31 cellular contexts compared by ENCODE assay signal in the genomic region with DNA sequence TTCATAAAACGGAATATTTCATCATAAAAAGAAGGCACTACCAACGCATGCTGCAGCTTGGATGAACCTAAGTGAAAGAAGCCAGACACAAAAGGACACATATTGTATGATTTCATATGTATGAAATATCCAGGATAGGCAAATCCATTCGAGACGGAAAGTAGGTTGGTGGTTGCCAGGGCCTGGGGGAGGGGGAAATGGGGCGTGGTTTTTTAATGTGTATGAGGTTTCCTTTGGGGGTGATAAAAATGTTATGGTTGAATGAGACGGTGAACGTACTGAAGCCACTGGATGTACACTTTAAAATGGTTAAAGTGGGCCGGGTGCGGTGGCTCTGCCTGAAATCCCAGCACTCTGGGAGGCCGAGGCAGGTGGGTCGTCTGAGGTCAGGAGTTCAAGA. TPM values are rescaled to one million over a fixed set of nuclear protein-coding genes. Genes with fewer than 3 reads are reported as not detected.
DNase-seq lines count a peak whose midpoint lies in the region; ATAC-seq lines count a peak whose summit lies in the region.
"Had no signal": no experiment of that assay in that cellular context is flagged by ENCODE, and none has a peak within 500 bp of the region (broad histone marks: within the 10 kb centered on the region; RNA-seq: fewer than 3 reads in every experiment).

No MANE protein-coding gene starts in this region.

- intact Hi-C loops in Right ventricle myocardium superior (cut with DNase I) = no loop called here

- no peak overlapping the region for H3K27ac ChIP-seq in CD8-positive, alpha-beta memory T cell (ENCODE audit: low read depth, low read length)
- H3K27ac ChIP-seq: left lung, neural progenitor cell, right atrium auricular region, tibial nerve had no signal

- POLR2A ChIA-PET in CD8-positive, alpha-beta memory T cell (lab: Charles Lee) = no interaction called here

- H3K9me3 ChIP-seq in CD8-positive, alpha-beta memory T cell (ENCODE audit: low read length) = no peaks in the 10 kb centered on the region
- H3K9me3 ChIP-seq: left lung, MG63, right atrium auricular region, tibial nerve had no signal

- no peaks in the 10 kb centered on the region for H3K27me3 ChIP-seq in CD8-positive, alpha-beta memory T cell (ENCODE audit: insufficient read depth, low read length, poor library complexity, severe bottlenecking)
- H3K27me3 ChIP-seq: left lung, MG63, neural progenitor cell, right atrium auricular region, tibial nerve had no signal

- H3K9me3 Mint-ChIP-seq in CD8-positive, alpha-beta memory T cell = peaks cover 0 to 3% (median 0%) of the 10 kb centered on the region in 5 donors
- no peaks in the 10 kb centered on the region for H3K9me3 Mint-ChIP-seq in activated naive CD8-positive, alpha-beta T cell treated with anti-CD3 and anti-CD28 coated beads, Interleukin-2, amount 50 U/mL, for 24 hours
- H3K9me3 Mint-ChIP-seq in stimulated activated memory B cell treated with anti-CD40 and anti-IgM and Interleukin-4, amounts not matched to agents 10 μg/mL and 1 μg/mL and 100 μg/mL, for 72 hours = no peaks in the 10 kb centered on the region
- H3K9me3 Mint-ChIP-seq: CD14-positive monocyte, neural progenitor cell had no signal

- no peaks in the 10 kb centered on the region for H3K27me3 Mint-ChIP-seq in CD8-positive, alpha-beta memory T cell
- peaks cover 9% of the 10 kb centered on the region for H3K27me3 Mint-ChIP-seq in activated naive CD8-positive, alpha-beta T cell treated with anti-CD3 and anti-CD28 coated beads, Interleukin-2, amount 50 U/mL, for 24 hours
- peaks cover 23% of the 10 kb centered on the region for H3K27me3 Mint-ChIP-seq in stimulated activated memory B cell treated with anti-CD40 and anti-IgM and Interleukin-4, amounts not matched to agents 10 μg/mL and 1 μg/mL and 100 μg/mL, for 72 hours

- no peak for ATAC-seq in activated naive CD8-positive, alpha-beta T cell treated with anti-CD3 and anti-CD28 coated beads, Interleukin-2, amount 50 U/mL, for 24 hours
- no peak for ATAC-seq in stimulated activated memory B cell treated with anti-CD40 and anti-IgM and Interleukin-4, amounts not matched to agents 10 μg/mL and 1 μg/mL and 100 μg/mL, for 72 hours
- no peak for ATAC-seq in GM21529 (IDR thresholded peaks at IDR 0.05; ENCODE audit: unreplicated experiment)
- ATAC-seq in Right ventricle myocardium superior (ENCODE audit: poor library complexity) = no peak
- ATAC-seq: activated CD4-positive, CD25-positive, alpha-beta regulatory T cell treated with anti-CD3 and anti-CD28 coated beads, Interleukin-2, amount 50 U/mL, for 24 hours; left lung had no signal

- DNase-seq in CD8-positive, alpha-beta memory T cell = no peak
- DNase-seq in NCI-H526 (lab: John Stamatoyannopoulos, UW) (peak; percentile 51), HK-2 (ENCODE audit: unreplicated experiment) (no peak), Right ventricle myocardium superior (no peak)
- no peak for DNase-seq in activated naive CD8-positive, alpha-beta T cell treated with anti-CD3 and anti-CD28 coated beads, Interleukin-2, amount 50 U/mL, for 24 hours
- DNase-seq: activated CD4-positive, alpha-beta T cell treated with anti-CD3 and anti-CD28 coated beads, Interleukin-2, amount 50 U/mL, for 48 hours; activated gamma-delta T cell; caudate nucleus; DND-41; endodermal cell; H7; KG1; left lung; mesenchymal stem cell; MG63; NCI-H1417; NCI-H2029; NCI-H524 treated with DMSO at 0.1 percent for 48 hours; NK-92 treated with Interleukin-12 subunit alpha and Interleukin-12 subunit beta, amount 100 ng/mL, for 24 hours; stimulated activated CD4-positive, alpha-beta T cell treated with anti-CD3 and anti-CD28 coated beads, Interleukin-1b, Interleukin-23, amount 100 ng/mL, for 48 hours had no signal

- CTCF ChIA-PET in CD8-positive, alpha-beta memory T cell (lab: Charles Lee) = interaction anchor here (1.1 to 3.0 kb wide), 6 partner anchors 9 to 154 kb away, joined by 3 to 20 read pairs (median 4); partner anchors contain the start of gene GPR55

- no peaks in the 10 kb centered on the region for H3K36me3 ChIP-seq in CD8-positive, alpha-beta memory T cell (ENCODE audit: insufficient read depth, low read length)
- H3K36me3 ChIP-seq: left lung, MG63, neural progenitor cell, right atrium auricular region, tibial nerve had no signal

- peaks cover 30% of the 10 kb centered on the region for H3K4me1 ChIP-seq in CD8-positive, alpha-beta memory T cell (ENCODE audit: insufficient read depth, low read length)
- H3K4me1 ChIP-seq: left lung, right atrium auricular region, tibial nerve had no signal

- H3K4me3 Mint-ChIP-seq in CD8-positive, alpha-beta memory T cell = peak overlapping the region in 2 of 7 donors; percentile 30 to 45
- peak overlapping the region; percentile 20 for H3K4me3 Mint-ChIP-seq in activated naive CD8-positive, alpha-beta T cell treated with anti-CD3 and anti-CD28 coated beads, Interleukin-2, amount 50 U/mL, for 24 hours
- H3K4me3 Mint-ChIP-seq in stimulated activated memory B cell treated with anti-CD40 and anti-IgM and Interleukin-4, amounts not matched to agents 10 μg/mL and 1 μg/mL and 100 μg/mL, for 72 hours = peak overlapping the region; percentile 46
- H3K4me3 Mint-ChIP-seq: CD14-positive monocyte, endodermal cell had no signal

- H3K27ac Mint-ChIP-seq in CD8-positive, alpha-beta memory T cell = peak overlapping the region; percentile 11 to 78 (median 56)
- peak overlapping the region; percentile 91 for H3K27ac Mint-ChIP-seq in activated naive CD8-positive, alpha-beta T cell treated with anti-CD3 and anti-CD28 coated beads, Interleukin-2, amount 50 U/mL, for 24 hours
- H3K27ac Mint-ChIP-seq in stimulated activated memory B cell treated with anti-CD40 and anti-IgM and Interleukin-4, amounts not matched to agents 10 μg/mL and 1 μg/mL and 100 μg/mL, for 72 hours = peak overlapping the region; percentile 90
- H3K27ac Mint-ChIP-seq: CD14-positive monocyte, endodermal cell had no signal

- H3K36me3 Mint-ChIP-seq in CD8-positive, alpha-beta memory T cell = no peaks in the 10 kb centered on the region
- peaks cover 1% of the 10 kb centered on the region for H3K36me3 Mint-ChIP-seq in activated naive CD8-positive, alpha-beta T cell treated with anti-CD3 and anti-CD28 coated beads, Interleukin-2, amount 50 U/mL, for 24 hours (ENCODE audit: low read depth)
- H3K36me3 Mint-ChIP-seq in stimulated activated memory B cell treated with anti-CD40 and anti-IgM and Interleukin-4, amounts not matched to agents 10 μg/mL and 1 μg/mL and 100 μg/mL, for 72 hours = no peaks in the 10 kb centered on the region
- H3K36me3 Mint-ChIP-seq: CD14-positive monocyte, neural progenitor cell had no signal

- no peak overlapping the region for H3K4me3 ChIP-seq in CD8-positive, alpha-beta memory T cell (ENCODE audit: low read length)
- H3K4me3 ChIP-seq: left lung, MG63, neural progenitor cell, right atrium auricular region, smooth muscle cell, tibial nerve had no signal

- H3K4me1 Mint-ChIP-seq in CD8-positive, alpha-beta memory T cell = peaks cover 56 to 79% (median 72%) of the 10 kb centered on the region in 3 donors
- H3K4me1 Mint-ChIP-seq in activated naive CD8-positive, alpha-beta T cell treated with anti-CD3 and anti-CD28 coated beads, Interleukin-2, amount 50 U/mL, for 24 hours = peaks cover 82% of the 10 kb centered on the region
- H3K4me1 Mint-ChIP-seq in stimulated activated memory B cell treated with anti-CD40 and anti-IgM and Interleukin-4, amounts not matched to agents 10 μg/mL and 1 μg/mL and 100 μg/mL, for 72 hours = peaks cover 57% of the 10 kb centered on the region

RNA-seq across cellular contexts. Expression of gene SPATA3, which starts 20.0 kb away (rescaled TPM):
- under 1 TPM in 1 of 2 experiments, not detected in 1; 0.24 TPM for total RNA-seq in CD8-positive, alpha-beta memory T cell
- polyA plus RNA-seq in CD8-positive, alpha-beta memory T cell = not detected
- not detected for total RNA-seq in Right ventricle myocardium superior
- total RNA-seq: endodermal cell; H7; left lung; right atrium auricular region; smooth muscle cell; T-helper 1 cell treated with Interleukin-12 subunit alpha and Interleukin-12 subunit beta and Interleukin-4 antibody, amounts not matched to agents 30 ng/mL and 1 ng/mL, for 36 hours; tibial nerve had no signal
- polyA plus RNA-seq: adipose tissue, CD14-positive monocyte, esophagus, smooth muscle cell had no signal

RNA-seq across cellular contexts. Expression of gene GPR55, which starts 50.9 kb away (rescaled TPM):
- 10 to 100 TPM; 11.1 to 11.6 TPM for total RNA-seq in CD8-positive, alpha-beta memory T cell
- polyA plus RNA-seq in CD8-positive, alpha-beta memory T cell = 3.5 TPM
- not detected for total RNA-seq in Right ventricle myocardium superior
- total RNA-seq: H7, right atrium auricular region, smooth muscle cell had no signal
- polyA plus RNA-seq: smooth muscle cell had no signal

Comparison
In these comparisons a context has a peak if more than half of its experiments do, and no peak if none do; other contexts are left out.
1. DNase-seq: peak in NCI-H526 (2 of 2); none in CD8-positive, alpha-beta memory T cell (0 of 5), activated naive CD8-positive, alpha-beta T cell treated with anti-CD3 and anti-CD28 coated beads, Interleukin-2, amount 50 U/mL, for 24 hours (single experiment), HK-2 (single experiment) and Right ventricle myocardium superior (single experiment).
2. RNA of gene GPR55, which starts 50.9 kb away (total RNA-seq): 11.1 to 11.6 TPM in CD8-positive, alpha-beta memory T cell; not detected in Right ventricle myocardium superior (single experiment); every median in the first group is over 10 times any median in the second.
3. Peak in every context shown above with its lines, with median percentiles within 50 percentile points of each other: H3K27ac Mint-ChIP-seq.